In genomic region chr1:54474500-54475235, GRCh38 we compare ENCODE assay signal across 9 cellular contexts.
DNase-seq lines count a peak whose midpoint lies in the region; ATAC-seq and TF ChIP-seq lines count a peak whose summit lies in the region.
"Had no signal": no experiment of that assay in that cellular context is flagged by ENCODE, and none has a peak within 500 bp of the region (broad histone marks: within the 10 kb centered on the region; RNA-seq: fewer than 3 reads in every experiment).

No MANE protein-coding gene starts in this region.

- intact Hi-C loops in ascending aorta (cut with DNase I): no loop called here

- H3K4me2 ChIP-seq in mesendoderm (ENCODE audit: low read length): peak overlapping the region; percentile 22

- H3K79me2 ChIP-seq in mesendoderm (ENCODE audit: control insufficient read depth, insufficient read depth, low read length): no peaks in the 10 kb centered on the region

- no peak for ATAC-seq in HG03457 (IDR thresholded peaks at IDR 0.05; ENCODE audit: unreplicated experiment)

- H2AK5ac ChIP-seq in mesendoderm (ENCODE audit: low read length): no peak overlapping the region

- H4K5ac ChIP-seq in mesendoderm (ENCODE audit: low read length): no peak overlapping the region

- DNase-seq in activated CD8-positive, alpha-beta memory T cell treated with anti-CD3 and anti-CD28 coated beads for 24 hours: peak; percentile 68
- DNase-seq in activated CD8-positive, alpha-beta memory T cell treated with anti-CD3 and anti-CD28 coated beads, Interleukin-2, amount 50 U/mL, for 48 hours: no peak
- no peak for DNase-seq in ascending aorta (ENCODE audit: low spot score in 2 of 2)
- no peak for DNase-seq in mesendoderm
- no peak for DNase-seq in type B pancreatic cell (ENCODE audit: extremely low spot score, unreplicated experiment)
- no peak for DNase-seq in HUDEP-2 (lab: John Stamatoyannopoulos, UW; ENCODE audit: unreplicated experiment in 76 of 76)
- DNase-seq in NCI-H2081 (lab: John Stamatoyannopoulos, UW): no peak

- no peaks in the 10 kb centered on the region for H3K36me3 Mint-ChIP-seq in type B pancreatic cell

- H3K27me3 ChIP-seq in ascending aorta (no peaks in the 10 kb centered on the region), mesendoderm (ENCODE audit: insufficient read depth, low read length, poor library complexity) (no peaks in the 10 kb centered on the region)

- peak overlapping the region; percentile 57 for H3K9ac ChIP-seq in mesendoderm (ENCODE audit: low read length)

- no peaks in the 10 kb centered on the region for H3K9me3 ChIP-seq in ascending aorta
- H3K9me3 ChIP-seq: SJSA1 had no signal

- H3K79me1 ChIP-seq in mesendoderm (ENCODE audit: low read length): no peaks in the 10 kb centered on the region

- TF ChIP-seq CTCF in ascending aorta (IDR thresholded peaks at IDR 0.05) (no peak), type B pancreatic cell (conservative IDR thresholded peaks at IDR 0.05) (no peak)

- no peak overlapping the region for H2BK15ac ChIP-seq in mesendoderm (replicated peaks; ENCODE audit: low read depth)

- peak overlapping the region; percentile 82 for H3K56ac ChIP-seq in mesendoderm (ENCODE audit: low read length)

- H3K18ac ChIP-seq in mesendoderm (ENCODE audit: low read length): peak overlapping the region; percentile 77

- H3K4me3 ChIP-seq in ascending aorta (peak overlapping the region; percentile 63 to 66), mesendoderm (ENCODE audit: low read length) (no peak overlapping the region)
- H3K4me3 ChIP-seq: SJSA1 had no signal

- H3K36me3 ChIP-seq in ascending aorta: no peaks in the 10 kb centered on the region
- no peaks in the 10 kb centered on the region for H3K36me3 ChIP-seq in mesendoderm (ENCODE audit: control insufficient read depth, insufficient read depth, low read length)
- H3K36me3 ChIP-seq: SJSA1 had no signal

- no CpG with 5 or more reads among the region's 47 CpGs for WGBS in mesendoderm (ENCODE audit: extremely low coverage, insufficient coverage, low lambda C conversion rate)

- no peak overlapping the region for H2BK5ac ChIP-seq in mesendoderm (ENCODE audit: low read length)

- no peak overlapping the region for H3K23ac ChIP-seq in mesendoderm (ENCODE audit: low read length)

- H3K4me1 ChIP-seq in ascending aorta: peaks cover 3 to 12% of the 10 kb centered on the region in 2 donors
- H3K4me1 ChIP-seq in mesendoderm (ENCODE audit: control insufficient read depth, low read depth, low read length): peaks cover 24% of the 10 kb centered on the region
- H3K4me1 ChIP-seq: SJSA1 had no signal

- H3K9me3 Mint-ChIP-seq in type B pancreatic cell: no peaks in the 10 kb centered on the region

- peak overlapping the region; percentile 61 for H3K27ac Mint-ChIP-seq in type B pancreatic cell

- H3K27me3 Mint-ChIP-seq in type B pancreatic cell: peaks cover 3% of the 10 kb centered on the region

- peaks cover 47% of the 10 kb centered on the region for H3K4me1 Mint-ChIP-seq in type B pancreatic cell (ENCODE audit: unreplicated experiment)

- H4K8ac ChIP-seq in mesendoderm (ENCODE audit: low read depth, low read length): peak overlapping the region; percentile 69

- no peak overlapping the region for H3K4ac ChIP-seq in mesendoderm (ENCODE audit: low read depth, low read length)

- peak overlapping the region; percentile 85 for H3K4me3 Mint-ChIP-seq in type B pancreatic cell

- no peak overlapping the region for H3K27ac ChIP-seq in ascending aorta
- H3K27ac ChIP-seq in mesendoderm (ENCODE audit: low read depth, low read length): no peak overlapping the region
- H3K27ac ChIP-seq: SJSA1 had no signal

- no peak overlapping the region for H2BK120ac ChIP-seq in mesendoderm (ENCODE audit: low read depth, low read length)
